Comparison of ENCODE assay signal across 3 cellular contexts in genomic region chr2:121483021-121483420, GRCh38.
TF ChIP-seq lines count a peak whose summit lies in the region.

No MANE protein-coding gene starts in this region.

TF ChIP-seq in SK-N-SH, 30 proteins besides CTCF, POLR2A, EP300 and RAD21 (continued from another document and continues in another):
- TF ChIP-seq MAX (IDR thresholded peaks at IDR 0.05; ENCODE audit: low read depth) (no peak), ZBTB33 (IDR thresholded peaks at IDR 0.05; ENCODE audit: borderline replicate concordance, low read depth) (no peak), MEF2A (IDR thresholded peaks at IDR 0.05; ENCODE audit: borderline replicate concordance, low read depth) (no peak), USF2 (IDR thresholded peaks at IDR 0.05; ENCODE audit: borderline replicate concordance, low read depth, low read length) (no peak), FOXJ3 (CRISPR knock-in tag; IDR thresholded peaks at IDR 0.05) (no peak), NFIC (IDR thresholded peaks at IDR 0.05; ENCODE audit: borderline replicate concordance) (peak; percentile 29; the same call in 1 of the 2 replicates), NRF1 (IDR thresholded peaks at IDR 0.05; ENCODE audit: low read depth, low read length) (no peak), SIN3A (IDR thresholded peaks at IDR 0.05; ENCODE audit: borderline replicate concordance, low read depth, low read length) (no peak), TCF12 (IDR thresholded peaks at IDR 0.05) (peak; percentile 34), FOSL2 (IDR thresholded peaks at IDR 0.05; ENCODE audit: borderline replicate concordance, low read depth) (peak; percentile 37; the same call in 1 of the 2 replicates), REST (IDR thresholded peaks at IDR 0.05; ENCODE audit: low read depth, low read length) (no peak)

TF ChIP-seq in SK-N-SH treated with all-trans-retinoic acid at 6 μM for 48 hours, 23 proteins besides CTCF, POLR2A, EP300 and RAD21 (continued from another document):
- TF ChIP-seq CREB5 (CRISPR knock-in tag; IDR thresholded peaks at IDR 0.05; ENCODE audit: low read depth), result no peak
- TF ChIP-seq RARB (CRISPR knock-in tag; IDR thresholded peaks at IDR 0.05), result no peak
- no peak for TF ChIP-seq SNAI2 (CRISPR knock-in tag; IDR thresholded peaks at IDR 0.05)
- TF ChIP-seq BACH2 (CRISPR knock-in tag; IDR thresholded peaks at IDR 0.05; ENCODE audit: borderline replicate concordance), result no peak
- no peak for TF ChIP-seq ISL1 (CRISPR knock-in tag; IDR thresholded peaks at IDR 0.05)
- no peak for TF ChIP-seq OSR1 (CRISPR knock-in tag; IDR thresholded peaks at IDR 0.05)
- no peak for TF ChIP-seq ZFP30 (CRISPR knock-in tag; IDR thresholded peaks at IDR 0.05)
- no peak for TF ChIP-seq ZC3H10 (CRISPR knock-in tag; IDR thresholded peaks at IDR 0.05)
- no peak for TF ChIP-seq ZFP3 (CRISPR knock-in tag; IDR thresholded peaks at IDR 0.05)
- TF ChIP-seq TCF4 (CRISPR knock-in tag; IDR thresholded peaks at IDR 0.05; ENCODE audit: borderline replicate concordance), result no peak
- no peak for TF ChIP-seq ESRRG (CRISPR knock-in tag; IDR thresholded peaks at IDR 0.05)
- no peak for TF ChIP-seq ZNF8 (CRISPR knock-in tag; IDR thresholded peaks at IDR 0.05)
TF ChIP-seq in SK-N-SH treated with all-trans-retinoic acid at 6 μM for 48 hours: peak in this region for 0.

TF ChIP-seq in endothelial cell of umbilical vein, 7 proteins besides CTCF, POLR2A, EP300 and RAD21 (continued from another document):
- no peak for TF ChIP-seq MYC (IDR thresholded peaks at IDR 0.05; ENCODE audit: low read depth, low read length)
